8 cellular contexts compared by ENCODE assay signal in genomic region chr1:67674260-67675011, GRCh38. TPM values are rescaled to one million over a fixed set of nuclear protein-coding genes. Genes with fewer than 3 reads are reported as not detected.
A peak's percentile ranks its signal among the peaks of the same experiment; 100 is the strongest.
DNase-seq lines count a peak whose midpoint lies in the region; ATAC-seq and TF ChIP-seq lines count a peak whose summit lies in the region.

No MANE protein-coding gene starts in this region.

- no peaks in the 10 kb centered on the region for H3K79me2 ChIP-seq in KMS-11 (ENCODE audit: insufficient read depth, low read depth)

- no peaks in the 10 kb centered on the region for H3K9me3 ChIP-seq in CD8-positive, alpha-beta T cell (ENCODE audit: low read length)

- no peak for TF ChIP-seq CTCF in CD8-positive, alpha-beta T cell (IDR thresholded peaks at IDR 0.05)
- TF ChIP-seq CTCF in KMS-11 (conservative IDR thresholded peaks at IDR 0.05; ENCODE audit: low read depth, low read length) (no peak), natural killer cell (IDR thresholded peaks at IDR 0.05) (no peak)

- H3K4me1 ChIP-seq in CD8-positive, alpha-beta T cell (ENCODE audit: insufficient read depth, low read length), result peaks cover 21% of the 10 kb centered on the region
- H3K4me1 ChIP-seq in KMS-11 (ENCODE audit: low read depth, poor library complexity, severe bottlenecking), result peaks cover 48% of the 10 kb centered on the region

- H3K27ac ChIP-seq in CD8-positive, alpha-beta T cell (ENCODE audit: low read depth, low read length), result peak overlapping the region; percentile 13
- H3K27ac ChIP-seq in KMS-11, result peak overlapping the region; percentile 90

- H2AFZ ChIP-seq in KMS-11 (ENCODE audit: low read depth), result peak overlapping the region; percentile 57; the same call in 1 of the 2 replicates

- peak; percentile 4 to 82 (median 32) for DNase-seq in CD8-positive, alpha-beta T cell
- DNase-seq in natural killer cell (no peak), CD1c-positive myeloid dendritic cell (ENCODE audit: extremely low spot score) (no peak)

- peaks cover 22% of the 10 kb centered on the region for H3K4me1 Mint-ChIP-seq in CD8-positive, alpha-beta T cell (ENCODE audit: low read depth)
- H3K4me1 Mint-ChIP-seq in T-helper 1 cell treated with Interleukin-12 subunit alpha and Interleukin-12 subunit beta and Interleukin-4 antibody, amounts not matched to agents 30 μg/mL and 1 μg/mL, for 36 hours (ENCODE audit: low read depth), result peaks cover 20% of the 10 kb centered on the region
- peaks cover 9% of the 10 kb centered on the region for H3K4me1 Mint-ChIP-seq in dendritic cell treated with granulocyte-macrophage colony-stimulating factor and Interleukin-4, amounts not matched to agents 40 ng/mL and 50 ng/mL, for 4 days (ENCODE audit: low read depth)
- H3K4me1 Mint-ChIP-seq in natural killer cell, result no peaks in the 10 kb centered on the region

- no peaks in the 10 kb centered on the region for H3K36me3 ChIP-seq in CD8-positive, alpha-beta T cell (ENCODE audit: insufficient read depth, low read length)
- H3K36me3 ChIP-seq in KMS-11 (ENCODE audit: insufficient read depth), result no peaks in the 10 kb centered on the region

- POLR2A ChIA-PET in CD8-positive, alpha-beta T cell (lab: Charles Lee), result interaction anchor here (4.9 kb wide), 1 partner anchor 11 kb away, joined by 46 read pairs; the partner anchor contains the start of gene GADD45A

- H3K36me3 Mint-ChIP-seq in CD8-positive, alpha-beta T cell, result no peaks in the 10 kb centered on the region
- H3K36me3 Mint-ChIP-seq in T-helper 1 cell treated with Interleukin-12 subunit alpha and Interleukin-12 subunit beta and Interleukin-4 antibody, amounts not matched to agents 30 μg/mL and 1 μg/mL, for 36 hours (ENCODE audit: low read depth), result no peaks in the 10 kb centered on the region
- H3K36me3 Mint-ChIP-seq in dendritic cell treated with granulocyte-macrophage colony-stimulating factor and Interleukin-4, amounts not matched to agents 40 ng/mL and 50 ng/mL, for 4 days (ENCODE audit: low read depth), result no peaks in the 10 kb centered on the region
- no peaks in the 10 kb centered on the region for H3K36me3 Mint-ChIP-seq in natural killer cell

- H3K27ac Mint-ChIP-seq in CD8-positive, alpha-beta T cell, result peak overlapping the region; percentile 68
- peak overlapping the region; percentile 36 for H3K27ac Mint-ChIP-seq in T-helper 1 cell treated with Interleukin-12 subunit alpha and Interleukin-12 subunit beta and Interleukin-4 antibody, amounts not matched to agents 30 μg/mL and 1 μg/mL, for 36 hours
- H3K27ac Mint-ChIP-seq in dendritic cell treated with granulocyte-macrophage colony-stimulating factor and Interleukin-4, amounts not matched to agents 40 ng/mL and 50 ng/mL, for 4 days, result peak overlapping the region; percentile 2
- H3K27ac Mint-ChIP-seq in natural killer cell, result no peak overlapping the region

- CTCF ChIA-PET in CD8-positive, alpha-beta T cell (lab: Charles Lee), result interaction anchor here (1.2 to 1.8 kb wide), 3 partner anchors 86 to 113 kb away, joined by 4 to 6 read pairs (median 4); no protein-coding TSS in a partner anchor

- H3K4me3 Mint-ChIP-seq in CD8-positive, alpha-beta T cell, result peak overlapping the region; percentile 53
- peak overlapping the region; percentile 41 for H3K4me3 Mint-ChIP-seq in T-helper 1 cell treated with Interleukin-12 subunit alpha and Interleukin-12 subunit beta and Interleukin-4 antibody, amounts not matched to agents 30 μg/mL and 1 μg/mL, for 36 hours
- no peak overlapping the region for H3K4me3 Mint-ChIP-seq in dendritic cell treated with granulocyte-macrophage colony-stimulating factor and Interleukin-4, amounts not matched to agents 40 ng/mL and 50 ng/mL, for 4 days
- no peak overlapping the region for H3K4me3 Mint-ChIP-seq in natural killer cell

- no peaks in the 10 kb centered on the region for H4K20me1 ChIP-seq in KMS-11 (ENCODE audit: insufficient read depth)

- H3K9me3 Mint-ChIP-seq in CD8-positive, alpha-beta T cell, result no peaks in the 10 kb centered on the region
- no peaks in the 10 kb centered on the region for H3K9me3 Mint-ChIP-seq in T-helper 1 cell treated with Interleukin-12 subunit alpha and Interleukin-12 subunit beta and Interleukin-4 antibody, amounts not matched to agents 30 μg/mL and 1 μg/mL, for 36 hours
- no peaks in the 10 kb centered on the region for H3K9me3 Mint-ChIP-seq in dendritic cell treated with granulocyte-macrophage colony-stimulating factor and Interleukin-4, amounts not matched to agents 40 ng/mL and 50 ng/mL, for 4 days
- no peaks in the 10 kb centered on the region for H3K9me3 Mint-ChIP-seq in natural killer cell

- H3K27me3 ChIP-seq in CD8-positive, alpha-beta T cell (ENCODE audit: insufficient read depth, low read length), result no peaks in the 10 kb centered on the region
- H3K27me3 ChIP-seq in KMS-11 (ENCODE audit: insufficient read depth, low read depth), result no peaks in the 10 kb centered on the region

- H3K4me3 ChIP-seq in CD8-positive, alpha-beta T cell (ENCODE audit: low read depth, low read length), result no peak overlapping the region
- no peak overlapping the region for H3K4me3 ChIP-seq in KMS-11 (IDR thresholded peaks at IDR 0.05; ENCODE audit: insufficient read depth, low read depth, low read length)

- H3K9ac ChIP-seq in KMS-11, result peak overlapping the region; percentile 39; the same call in 1 of the 2 replicates

- peak overlapping the region; percentile 35 for H3K4me2 ChIP-seq in KMS-11

- intact Hi-C loops in CD8-positive, alpha-beta T cell (cut with DNase I, micrococcal nuclease), result loop anchor here in 1 of 2 experiments (1.0 kb wide), 1 partner anchor 11 kb away; the partner anchor contains the start of gene GADD45A
- intact Hi-C loops in dendritic cell treated with granulocyte-macrophage colony-stimulating factor and Interleukin-4, amounts not matched to agents 40 ng/mL and 50 ng/mL, for 4 days (cut with micrococcal nuclease), result no loop called here
- intact Hi-C loops in natural killer cell (cut with micrococcal nuclease), result no loop called here

- ATAC-seq in CD8-positive, alpha-beta T cell, result peak; percentile 87
- ATAC-seq in natural killer cell (peak in 2 of 3 donors; percentile 48 to 56), HG03521 (IDR thresholded peaks at IDR 0.05; ENCODE audit: unreplicated experiment) (no peak), HG02759 (IDR thresholded peaks at IDR 0.05; ENCODE audit: unreplicated experiment) (no peak)

- H3K27me3 Mint-ChIP-seq in CD8-positive, alpha-beta T cell (ENCODE audit: low read depth), result peaks cover 2% of the 10 kb centered on the region
- peaks cover 28% of the 10 kb centered on the region for H3K27me3 Mint-ChIP-seq in T-helper 1 cell treated with Interleukin-12 subunit alpha and Interleukin-12 subunit beta and Interleukin-4 antibody, amounts not matched to agents 30 μg/mL and 1 μg/mL, for 36 hours (ENCODE audit: low read depth)
- no peaks in the 10 kb centered on the region for H3K27me3 Mint-ChIP-seq in dendritic cell treated with granulocyte-macrophage colony-stimulating factor and Interleukin-4, amounts not matched to agents 40 ng/mL and 50 ng/mL, for 4 days
- peaks cover 13 to 14% of the 10 kb centered on the region in 2 donors for H3K27me3 Mint-ChIP-seq in natural killer cell (ENCODE audit: low read depth in 2 of 2)

RNA-seq across cellular contexts. Expression of gene GADD45A, which starts 10.6 kb away (rescaled TPM):
- total RNA-seq in CD8-positive, alpha-beta T cell, result 100 to 1,000 TPM; 194 to 196 TPM
- 10 to 100 TPM; 21.8 to 30.3 (median 26.6) TPM for total RNA-seq in natural killer cell

Comparison
In these comparisons a context has a peak if more than half of its experiments do, and no peak if none do; other contexts are left out.
1. ATAC-seq: peak in CD8-positive, alpha-beta T cell (single experiment) and natural killer cell (2 of 3); none in HG03521 (single experiment) and HG02759 (single experiment).
2. DNase-seq: peak in CD8-positive, alpha-beta T cell (7 of 7); none in natural killer cell (single experiment) and CD1c-positive myeloid dendritic cell (single experiment).
3. H3K27ac Mint-ChIP-seq: peak in CD8-positive, alpha-beta T cell (single experiment), T-helper 1 cell treated with Interleukin-12 subunit alpha and Interleukin-12 subunit beta and Interleukin-4 antibody, amounts not matched to agents 30 μg/mL and 1 μg/mL, for 36 hours (single experiment) and dendritic cell treated with granulocyte-macrophage colony-stimulating factor and Interleukin-4, amounts not matched to agents 40 ng/mL and 50 ng/mL, for 4 days (single experiment); none in natural killer cell (0 of 2).
4. H3K4me3 Mint-ChIP-seq: peak in CD8-positive, alpha-beta T cell (single experiment) and T-helper 1 cell treated with Interleukin-12 subunit alpha and Interleukin-12 subunit beta and Interleukin-4 antibody, amounts not matched to agents 30 μg/mL and 1 μg/mL, for 36 hours (single experiment); none in dendritic cell treated with granulocyte-macrophage colony-stimulating factor and Interleukin-4, amounts not matched to agents 40 ng/mL and 50 ng/mL, for 4 days (single experiment) and natural killer cell (single experiment).
5. RNA of gene GADD45A, which starts 10.6 kb away (total RNA-seq): 194 to 196 TPM in CD8-positive, alpha-beta T cell; 21.8 to 30.3 TPM in natural killer cell; every median in the first group is over 4 times any median in the second.